2 cellular contexts compared by ENCODE assay signal in genomic region chr6:37983720-37984501, GRCh38.
TF ChIP-seq lines count a peak whose summit lies in the region.

No MANE protein-coding gene starts in this region.

TF ChIP-seq in HepG2, 621 proteins besides CTCF, POLR2A, EP300 and RAD21 (continued from another document):
- no peak for TF ChIP-seq FOXP4 (CRISPR knock-in tag; IDR thresholded peaks at IDR 0.05)
- TF ChIP-seq CEBPB (IDR thresholded peaks at IDR 0.05; ENCODE audit: borderline replicate concordance, low read depth, low read length) = peak; percentile 71
- peak; percentile 78 for TF ChIP-seq ATF7 (IDR thresholded peaks at IDR 0.05)
- TF ChIP-seq ATF7 (CRISPR knock-in tag; IDR thresholded peaks at IDR 0.05) = no peak

TF ChIP-seq in WTC11, 78 proteins besides CTCF, POLR2A, EP300 and RAD21 (continued from another document):
- TF ChIP-seq ZNF425 (CRISPR knock-in tag; conservative IDR thresholded peaks at IDR 0.05) (no peak), RELA (CRISPR knock-in tag; IDR thresholded peaks at IDR 0.05; ENCODE audit: borderline replicate concordance) (no peak), ZBTB21 (CRISPR knock-in tag; IDR thresholded peaks at IDR 0.05; ENCODE audit: borderline replicate concordance) (no peak), TEAD1 (CRISPR knock-in tag; IDR thresholded peaks at IDR 0.05) (no peak), ZNF532 (CRISPR knock-in tag; IDR thresholded peaks at IDR 0.05; ENCODE audit: borderline replicate concordance) (no peak)
